Comparison of ENCODE assay signal across 8 cellular contexts in genomic region chr2:174603280-174603679, GRCh38. TPM values are rescaled to one million over a fixed set of nuclear protein-coding genes. Genes with fewer than 3 reads are reported as not detected.
DNase-seq lines count a peak whose midpoint lies in the region; ATAC-seq and TF ChIP-seq lines count a peak whose summit lies in the region.

No MANE protein-coding gene starts in this region.

- intact Hi-C loops in HCT116 (cut with micrococcal nuclease), result loop anchor here (2.0 kb wide), 1 partner anchor 140 kb away; no protein-coding TSS in a partner anchor
- intact Hi-C loops in activated T-helper 1 cell treated with anti-CD3 and anti-CD28 coated beads, Interleukin-12 subunit alpha, Interleukin-12 subunit beta, Interleukin-2, Interleukin-4 antibody, amounts not matched to agents 30 ng/mL and 10 ng/mL and 1 ng/mL, durations not matched to agents 14 hours and 24 hours and 36 hours (cut with micrococcal nuclease), result loop anchor here (1.0 kb wide), 3 partner anchors 25 to 140 kb away; no protein-coding TSS in a partner anchor

- no peak overlapping the region for H2BK5ac ChIP-seq in trophoblast cell (ENCODE audit: low read depth, low read length, poor library complexity)

- no peaks in the 10 kb centered on the region for H3K79me2 ChIP-seq in HCT116 (ENCODE audit: insufficient read depth, low read length)
- peaks cover 4% of the 10 kb centered on the region for H3K79me2 ChIP-seq in trophoblast cell (ENCODE audit: control insufficient read depth, insufficient read depth, low read length, poor library complexity)

- no peak overlapping the region for H4K8ac ChIP-seq in trophoblast cell (ENCODE audit: low read depth, low read length)

- DNase-seq in G401 (ENCODE audit: low spot score), result peak; percentile 87
- peak; percentile 23 for DNase-seq in HCT116 (ENCODE audit: low read depth, low spot score)
- peak; percentile 54 for DNase-seq in NCI-H748 (lab: John Stamatoyannopoulos, UW; ENCODE audit: unreplicated experiment)
- DNase-seq in activated T-helper 1 cell treated with anti-CD3 and anti-CD28 coated beads, Interleukin-12 subunit alpha, Interleukin-12 subunit beta, Interleukin-2, Interleukin-4 antibody, amounts not matched to agents 30 ng/mL and 10 ng/mL and 1 ng/mL, durations not matched to agents 14 hours and 24 hours and 36 hours (ENCODE audit: low spot score), result no peak
- peak; percentile 29 to 61 for DNase-seq in foreskin keratinocyte
- DNase-seq in trophoblast cell, result peak; percentile 68 to 76
- no peak for DNase-seq in T-helper 2 cell treated with Interferon-gamma antibody and Interleukin-4, amounts not matched to agents 5 μg/mL and 100 μg/mL, for 36 hours (ENCODE audit: low spot score)
- no peak for DNase-seq in NCI-H226

- no peak overlapping the region for H3K4ac ChIP-seq in trophoblast cell (ENCODE audit: low read depth, low read length)

- no peak for TF ChIP-seq POLR2A in HCT116 (IDR thresholded peaks at IDR 0.05; ENCODE audit: borderline replicate concordance, extremely low read depth, insufficient read depth, insufficient read length)

- H2BK12ac ChIP-seq in trophoblast cell (ENCODE audit: low read length), result no peak overlapping the region

- peak; percentile 45 for TF ChIP-seq RAD21 in HCT116 (IDR thresholded peaks at IDR 0.05; ENCODE audit: low read depth)

- H3K79me1 ChIP-seq in trophoblast cell (ENCODE audit: low read length), result peaks cover 11% of the 10 kb centered on the region

- H3K36me3 ChIP-seq in HCT116 (ENCODE audit: control insufficient read depth in 1 of 2, insufficient read depth in 2 of 2, low read length in 2 of 2) (no peaks in the 10 kb centered on the region), trophoblast cell (ENCODE audit: control insufficient read depth in 1 of 2, insufficient read depth in 2 of 2, low read length in 2 of 2) (peaks cover 6 to 8% of the 10 kb centered on the region in 2 experiments)

- no peak overlapping the region for H4K12ac ChIP-seq in trophoblast cell (ENCODE audit: low read depth, low read length)

- no peaks in the 10 kb centered on the region for H3K27me3 Mint-ChIP-seq in activated T-helper 1 cell treated with anti-CD3 and anti-CD28 coated beads, Interleukin-12 subunit alpha, Interleukin-12 subunit beta, Interleukin-2, Interleukin-4 antibody, amounts not matched to agents 30 ng/mL and 10 ng/mL and 1 ng/mL, durations not matched to agents 14 hours and 24 hours and 36 hours (ENCODE audit: insufficient read depth)
- H3K27me3 Mint-ChIP-seq in T-helper 2 cell treated with Interferon-gamma antibody and Interleukin-4, amounts not matched to agents 5 μg/mL and 100 μg/mL, for 36 hours (ENCODE audit: low read depth), result no peaks in the 10 kb centered on the region

- no peak overlapping the region for H2AK5ac ChIP-seq in trophoblast cell (ENCODE audit: low read length)

- peak; percentile 95 for ATAC-seq in HCT116
- ATAC-seq in foreskin keratinocyte, result peak; percentile 53

- peaks cover 32% of the 10 kb centered on the region for H3K36me3 Mint-ChIP-seq in activated T-helper 1 cell treated with anti-CD3 and anti-CD28 coated beads, Interleukin-12 subunit alpha, Interleukin-12 subunit beta, Interleukin-2, Interleukin-4 antibody, amounts not matched to agents 30 ng/mL and 10 ng/mL and 1 ng/mL, durations not matched to agents 14 hours and 24 hours and 36 hours (ENCODE audit: low read depth)
- peaks cover 57% of the 10 kb centered on the region for H3K36me3 Mint-ChIP-seq in T-helper 2 cell treated with Interferon-gamma antibody and Interleukin-4, amounts not matched to agents 5 μg/mL and 100 μg/mL, for 36 hours (ENCODE audit: low read depth)

- H3K4me1 ChIP-seq in HCT116 (ENCODE audit: control insufficient read depth in 1 of 2, insufficient read depth in 2 of 2, low read length in 2 of 2) (no peaks in the 10 kb centered on the region), foreskin keratinocyte (peaks cover 9% of the 10 kb centered on the region), trophoblast cell (ENCODE audit: control insufficient read depth in 1 of 2, insufficient read depth in 2 of 2, low read length in 2 of 2) (peaks cover 13 to 25% of the 10 kb centered on the region in 2 experiments)

- in situ Hi-C loops in G401 (cut with HindIII; ENCODE audit: low sequenced_read_pairs), result no loop called here

- WGBS in trophoblast cell (ENCODE audit: extremely low coverage, insufficient coverage, insufficient read length), result no CpG with 5 or more reads among the region's 3 CpGs

- no peak overlapping the region for H3K23ac ChIP-seq in trophoblast cell (ENCODE audit: low read length)

- H3K9ac ChIP-seq in HCT116 (ENCODE audit: low read length), result no peak overlapping the region
- no peak overlapping the region for H3K9ac ChIP-seq in trophoblast cell (ENCODE audit: low read length)

- H3K9me3 Mint-ChIP-seq in activated T-helper 1 cell treated with anti-CD3 and anti-CD28 coated beads, Interleukin-12 subunit alpha, Interleukin-12 subunit beta, Interleukin-2, Interleukin-4 antibody, amounts not matched to agents 30 ng/mL and 10 ng/mL and 1 ng/mL, durations not matched to agents 14 hours and 24 hours and 36 hours, result peaks cover 3% of the 10 kb centered on the region
- peaks cover 3% of the 10 kb centered on the region for H3K9me3 Mint-ChIP-seq in T-helper 2 cell treated with Interferon-gamma antibody and Interleukin-4, amounts not matched to agents 5 μg/mL and 100 μg/mL, for 36 hours

- H4K20me1 ChIP-seq in HCT116 (ENCODE audit: insufficient read depth), result no peaks in the 10 kb centered on the region

- no peaks in the 10 kb centered on the region for H3K9me3 ChIP-seq in HCT116 (ENCODE audit: control insufficient read depth in 1 of 2, insufficient read depth in 1 of 2, low read depth in 1 of 2, low read length in 2 of 2)
- H3K9me3 ChIP-seq in trophoblast cell (ENCODE audit: insufficient read depth, low read depth, low read length), result no peaks in the 10 kb centered on the region

- no peak overlapping the region for H3K27ac ChIP-seq in HCT116 (ENCODE audit: low read depth, low read length)
- no peak overlapping the region for H3K27ac ChIP-seq in foreskin keratinocyte
- H3K27ac ChIP-seq in trophoblast cell (ENCODE audit: low read depth, low read length), result peak overlapping the region; percentile 20

- no peak overlapping the region for H4K91ac ChIP-seq in trophoblast cell (ENCODE audit: low read depth, low read length)

- TF ChIP-seq CTCF in HCT116 (IDR thresholded peaks at IDR 0.05 in 2 of 3, conservative IDR thresholded peaks at IDR 0.05 in 1 of 3; ENCODE audit: borderline replicate concordance in 1 of 3, insufficient read depth in 1 of 3, low read depth in 2 of 3, low read length in 2 of 3), result peak; percentile 31 to 54 (median 45); a peak in 5 of 6 replicates
- TF ChIP-seq CTCF in foreskin keratinocyte (conservative IDR thresholded peaks at IDR 0.05), result peak; percentile 66

- RAD21 ChIA-PET in HCT116 (lab: Charles Lee; ENCODE audit: low non-redundant PET in 1 of 2, low total read pairs in 2 of 2, uncharacterized antibody in 2 of 2, unreplicated experiment in 2 of 2), result interaction anchor here in 1 of 2 experiments (1.0 kb wide), 1 partner anchor 140 kb away, joined by 3 read pairs; no protein-coding TSS in a partner anchor

- peak overlapping the region; percentile 85 for H3K27ac Mint-ChIP-seq in activated T-helper 1 cell treated with anti-CD3 and anti-CD28 coated beads, Interleukin-12 subunit alpha, Interleukin-12 subunit beta, Interleukin-2, Interleukin-4 antibody, amounts not matched to agents 30 ng/mL and 10 ng/mL and 1 ng/mL, durations not matched to agents 14 hours and 24 hours and 36 hours
- H3K27ac Mint-ChIP-seq in T-helper 2 cell treated with Interferon-gamma antibody and Interleukin-4, amounts not matched to agents 5 μg/mL and 100 μg/mL, for 36 hours, result no peak overlapping the region

- no peak overlapping the region for H2BK120ac ChIP-seq in trophoblast cell (ENCODE audit: insufficient read depth, low read length, poor library complexity)

- H2AFZ ChIP-seq in HCT116 (ENCODE audit: low read depth, low read length, poor library complexity, severe bottlenecking) (no peak overlapping the region), trophoblast cell (ENCODE audit: insufficient read depth, low read length, poor library complexity) (no peak overlapping the region)

- no peak overlapping the region for H3K4me3 Mint-ChIP-seq in activated T-helper 1 cell treated with anti-CD3 and anti-CD28 coated beads, Interleukin-12 subunit alpha, Interleukin-12 subunit beta, Interleukin-2, Interleukin-4 antibody, amounts not matched to agents 30 ng/mL and 10 ng/mL and 1 ng/mL, durations not matched to agents 14 hours and 24 hours and 36 hours
- no peak overlapping the region for H3K4me3 Mint-ChIP-seq in T-helper 2 cell treated with Interferon-gamma antibody and Interleukin-4, amounts not matched to agents 5 μg/mL and 100 μg/mL, for 36 hours

- no peak overlapping the region for H3K14ac ChIP-seq in trophoblast cell (ENCODE audit: low read length)

- no peaks in the 10 kb centered on the region for H3K9me2 ChIP-seq in HCT116 (ENCODE audit: insufficient read depth)

- H3K27me3 ChIP-seq in HCT116 (ENCODE audit: insufficient read depth, low read length), result no peaks in the 10 kb centered on the region
- no peaks in the 10 kb centered on the region for H3K27me3 ChIP-seq in foreskin keratinocyte
- H3K27me3 ChIP-seq in trophoblast cell (ENCODE audit: insufficient read depth, low read length), result no peaks in the 10 kb centered on the region

- peaks cover 90% of the 10 kb centered on the region for H3K4me1 Mint-ChIP-seq in activated T-helper 1 cell treated with anti-CD3 and anti-CD28 coated beads, Interleukin-12 subunit alpha, Interleukin-12 subunit beta, Interleukin-2, Interleukin-4 antibody, amounts not matched to agents 30 ng/mL and 10 ng/mL and 1 ng/mL, durations not matched to agents 14 hours and 24 hours and 36 hours (ENCODE audit: low read depth)
- H3K4me1 Mint-ChIP-seq in T-helper 2 cell treated with Interferon-gamma antibody and Interleukin-4, amounts not matched to agents 5 μg/mL and 100 μg/mL, for 36 hours (ENCODE audit: low read depth), result peaks cover 81% of the 10 kb centered on the region

- no TSS peak for BruUV-seq in HCT116 (replicated peaks; lab: Mats Ljungman, UMichigan)

- CTCF ChIA-PET in HCT116 (lab: Charles Lee), result interaction anchor here (0.6 to 2.2 kb wide), 10 partner anchors 9 to 407 kb away, joined by 3 to 13 read pairs (median 3); no protein-coding TSS in a partner anchor

- no peak overlapping the region for H3K4me3 ChIP-seq in HCT116 (replicated peaks in 1 of 2; ENCODE audit: low read depth in 1 of 2, low read length in 2 of 2)
- no peak overlapping the region for H3K4me3 ChIP-seq in trophoblast cell (ENCODE audit: low read depth, low read length)

- no peak overlapping the region for H3K18ac ChIP-seq in trophoblast cell (ENCODE audit: low read length)

- POLR2A ChIA-PET in HCT116 (lab: Charles Lee), result no interaction called here

- H3K4me2 ChIP-seq in HCT116 (ENCODE audit: low read length) (no peak overlapping the region), trophoblast cell (ENCODE audit: low read length) (no peak overlapping the region)

RNA-seq across cellular contexts. Expression of gene WIPF1, which starts 5.7 kb away (rescaled TPM):
- total RNA-seq in G401 (2014; rRNA removed; shearing (Covaris generic)), result not detected in 2 replicates
- total RNA-seq in HCT116 (2021; ENCODE audit: unreplicated experiment) (0.59 TPM), foreskin keratinocyte (5.2 and 5.8 TPM in 2 replicates)
- not detected in 2 replicates for polyA plus RNA-seq in HCT116 (2012)
- total RNA-seq in activated T-helper 1 cell treated with anti-CD3 and anti-CD28 coated beads, Interleukin-12 subunit alpha, Interleukin-12 subunit beta, Interleukin-2, Interleukin-4 antibody, amounts not matched to agents 30 ng/mL and 10 ng/mL and 1 ng/mL, durations not matched to agents 14 hours and 24 hours and 36 hours, result 340 and 367 TPM in 2 replicates
- 3.5 and 4.2 TPM in 2 replicates for polyA plus RNA-seq in foreskin keratinocyte
- polyA plus RNA-seq in trophoblast cell (2013), result 113 and 120 TPM in 2 replicates

Comparison
In these comparisons a context has a peak if more than half of its experiments do, and no peak if none do; other contexts are left out.
1. DNase-seq: peak in G401 (single experiment), HCT116 (single experiment), NCI-H748 (single experiment), foreskin keratinocyte (2 of 2) and trophoblast cell (2 of 2); none in activated T-helper 1 cell treated with anti-CD3 and anti-CD28 coated beads, Interleukin-12 subunit alpha, Interleukin-12 subunit beta, Interleukin-2, Interleukin-4 antibody, amounts not matched to agents 30 ng/mL and 10 ng/mL and 1 ng/mL, durations not matched to agents 14 hours and 24 hours and 36 hours (single experiment), T-helper 2 cell treated with Interferon-gamma antibody and Interleukin-4, amounts not matched to agents 5 μg/mL and 100 μg/mL, for 36 hours (single experiment) and NCI-H226 (single experiment).
2. RNA of gene WIPF1, which starts 5.7 kb away (total RNA-seq): 340 to 367 TPM in activated T-helper 1 cell treated with anti-CD3 and anti-CD28 coated beads, Interleukin-12 subunit alpha, Interleukin-12 subunit beta, Interleukin-2, Interleukin-4 antibody, amounts not matched to agents 30 ng/mL and 10 ng/mL and 1 ng/mL, durations not matched to agents 14 hours and 24 hours and 36 hours; 5.2 to 5.8 TPM in foreskin keratinocyte, 0.59 TPM in HCT116 (single experiment) and not detected in G401; every median in the first group is over 10 times any median in the second.